8 cellular contexts compared by ENCODE assay signal in genomic region chr17:39636587-39636926, GRCh38. TPM values are rescaled to one million over a fixed set of nuclear protein-coding genes. Genes with fewer than 3 reads are reported as not detected.
DNase-seq lines count a peak whose midpoint lies in the region; ATAC-seq and TF ChIP-seq lines count a peak whose summit lies in the region.

No MANE protein-coding gene starts in this region.

- H3K27me3 ChIP-seq in HUES6 (ENCODE audit: control insufficient read depth, insufficient read depth, low read length), result no peaks in the 10 kb centered on the region

- no peaks in the 10 kb centered on the region for H3K9me3 ChIP-seq in HUES6 (ENCODE audit: control insufficient read depth, insufficient read depth, low read depth, low read length)

- H3K27ac ChIP-seq in HUES6 (ENCODE audit: low read depth, low read length), result peak overlapping the region; percentile 70; the same call in 1 of the 2 replicates

- peaks cover 5% of the 10 kb centered on the region for H3K27me3 Mint-ChIP-seq in chondrocyte (ENCODE audit: low read depth)
- peaks cover 3 to 5% of the 10 kb centered on the region in 2 donors for H3K27me3 Mint-ChIP-seq in natural killer cell treated with Interleukin-12 subunit alpha and Interleukin-12 subunit beta and Interleukin-15 and Interleukin-18, amount 100 ng/mL, for 72 hours

- no peaks in the 10 kb centered on the region for H3K36me3 Mint-ChIP-seq in chondrocyte (ENCODE audit: low read depth)
- peaks cover 4% of the 10 kb centered on the region for H3K36me3 Mint-ChIP-seq in natural killer cell treated with Interleukin-12 subunit alpha and Interleukin-12 subunit beta and Interleukin-15 and Interleukin-18, amount 100 ng/mL, for 72 hours

- H3K4me3 Mint-ChIP-seq in chondrocyte (ENCODE audit: unreplicated experiment), result peak overlapping the region; percentile 79
- peak overlapping the region; percentile 96 for H3K4me3 Mint-ChIP-seq in natural killer cell treated with Interleukin-12 subunit alpha and Interleukin-12 subunit beta and Interleukin-15 and Interleukin-18, amount 100 ng/mL, for 72 hours

- peak overlapping the region; percentile 93 for H3K4me3 ChIP-seq in HUES6 (ENCODE audit: low read depth, low read length)

- no peaks in the 10 kb centered on the region for H3K9me3 Mint-ChIP-seq in chondrocyte (ENCODE audit: low read depth)
- no peaks in the 10 kb centered on the region for H3K9me3 Mint-ChIP-seq in natural killer cell treated with Interleukin-12 subunit alpha and Interleukin-12 subunit beta and Interleukin-15 and Interleukin-18, amount 100 ng/mL, for 72 hours

- H3K4me1 Mint-ChIP-seq in chondrocyte (ENCODE audit: low read depth), result peaks cover 31% of the 10 kb centered on the region
- H3K4me1 Mint-ChIP-seq in natural killer cell treated with Interleukin-12 subunit alpha and Interleukin-12 subunit beta and Interleukin-15 and Interleukin-18, amount 100 ng/mL, for 72 hours (ENCODE audit: low read depth in 2 of 2), result peaks cover 46 to 50% of the 10 kb centered on the region in 2 donors

- peak overlapping the region; percentile 49 for H3K27ac Mint-ChIP-seq in chondrocyte (ENCODE audit: unreplicated experiment)
- H3K27ac Mint-ChIP-seq in natural killer cell treated with Interleukin-12 subunit alpha and Interleukin-12 subunit beta and Interleukin-15 and Interleukin-18, amount 100 ng/mL, for 72 hours, result peak overlapping the region; percentile 77 to 92

- peaks cover 54% of the 10 kb centered on the region for H3K4me1 ChIP-seq in HUES6 (ENCODE audit: control insufficient read depth, insufficient read depth, low read length)

- no peak for DNase-seq in chondrocyte (ENCODE audit: low spot score)
- no peak for DNase-seq in natural killer cell treated with Interleukin-12 subunit alpha and Interleukin-12 subunit beta and Interleukin-15 and Interleukin-18, amount 100 ng/mL, for 72 hours (ENCODE audit: low spot score)
- DNase-seq in SW 1271 (lab: John Stamatoyannopoulos, UW), result no peak
- no peak for DNase-seq in AG08396 (ENCODE audit: low spot score)
- no peak for DNase-seq in iPS-NIHi7 (ENCODE audit: extremely low spot score)
- no peak for DNase-seq in NCI-H774 (lab: John Stamatoyannopoulos, UW)

- ATAC-seq in GM19452 (IDR thresholded peaks at IDR 0.05; ENCODE audit: unreplicated experiment), result peak; percentile 14
- no peak for ATAC-seq in natural killer cell treated with Interleukin-12 subunit alpha and Interleukin-12 subunit beta and Interleukin-15 and Interleukin-18, amount 100 ng/mL, for 72 hours

- H3K9ac ChIP-seq in HUES6 (ENCODE audit: low read length), result no peak overlapping the region

- TF ChIP-seq CTCF in chondrocyte (IDR thresholded peaks at IDR 0.05), result no peak

- no peaks in the 10 kb centered on the region for H3K36me3 ChIP-seq in HUES6 (ENCODE audit: control insufficient read depth, insufficient read depth, low read length)

RNA-seq across cellular contexts. Expression of gene STARD3, which starts 0.4 kb away (rescaled TPM):
- total RNA-seq in chondrocyte, result 39.8 to 49.6 TPM (median 42.3 TPM) in 3 replicates
- 100 to 1,000 TPM in 1 of 2 donors, 10 to 100 TPM in 1; 97.9 to 139 TPM for total RNA-seq in natural killer cell treated with Interleukin-12 subunit alpha and Interleukin-12 subunit beta and Interleukin-15 and Interleukin-18, amount 100 ng/mL, for 72 hours

RNA-seq across cellular contexts. Expression of gene PPP1R1B, which starts 9.8 kb away (rescaled TPM):
- total RNA-seq in chondrocyte, result 0.12 to 0.75 TPM in 2 of 3 replicates, not detected in the other
- total RNA-seq in natural killer cell treated with Interleukin-12 subunit alpha and Interleukin-12 subunit beta and Interleukin-15 and Interleukin-18, amount 100 ng/mL, for 72 hours, result not detected

RNA-seq across cellular contexts. Expression of gene TCAP, which starts 28.6 kb away (rescaled TPM):
- 0.64 to 1.3 TPM (median 0.77 TPM) in 3 replicates for total RNA-seq in chondrocyte
- 1 to 10 TPM; 2.1 to 2.5 TPM for total RNA-seq in natural killer cell treated with Interleukin-12 subunit alpha and Interleukin-12 subunit beta and Interleukin-15 and Interleukin-18, amount 100 ng/mL, for 72 hours

RNA-seq across cellular contexts. Expression of gene NEUROD2, which starts 28.8 kb away (rescaled TPM):
- total RNA-seq in chondrocyte, result not detected in 3 replicates
- not detected for total RNA-seq in natural killer cell treated with Interleukin-12 subunit alpha and Interleukin-12 subunit beta and Interleukin-15 and Interleukin-18, amount 100 ng/mL, for 72 hours

RNA-seq across cellular contexts. Expression of gene PNMT, which starts 31.7 kb away (rescaled TPM):
- total RNA-seq in chondrocyte, result 0.22 to 2.7 TPM (median 0.46 TPM) in 3 replicates
- total RNA-seq in natural killer cell treated with Interleukin-12 subunit alpha and Interleukin-12 subunit beta and Interleukin-15 and Interleukin-18, amount 100 ng/mL, for 72 hours, result not detected
